Comparison of ENCODE assay signal across 8 cellular contexts in the genomic region with DNA sequence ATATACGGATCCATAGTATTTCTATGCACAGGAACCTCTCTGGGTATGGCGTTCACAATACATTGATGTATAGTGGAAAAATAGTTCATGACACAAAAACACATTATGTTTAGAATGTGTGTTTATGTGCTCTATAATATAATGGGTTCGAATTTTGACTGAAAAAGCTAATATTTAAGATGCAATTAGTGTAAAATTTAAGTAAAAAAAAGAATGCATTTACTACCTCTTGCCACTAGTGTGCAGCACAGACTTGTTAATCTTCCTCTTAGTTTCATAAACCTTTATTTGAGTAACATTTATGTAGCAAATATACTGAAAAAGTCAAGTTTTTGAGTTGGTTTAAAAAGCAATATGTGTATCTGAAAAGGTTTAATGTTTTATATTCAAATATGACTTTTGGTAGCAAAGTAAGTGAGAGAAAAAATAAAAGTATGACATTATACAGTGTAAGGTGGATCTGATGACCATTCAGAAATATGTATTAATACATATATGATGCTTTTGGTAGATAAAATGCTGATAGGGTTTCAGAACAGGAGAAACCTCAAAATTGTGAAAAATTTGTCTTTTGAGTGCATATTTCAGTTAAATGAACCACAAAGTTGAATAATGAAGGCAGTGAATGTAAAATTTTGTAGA. TPM values are rescaled to one million over a fixed set of nuclear protein-coding genes. Genes with fewer than 3 reads are reported as not detected.
A peak's percentile ranks its signal among the peaks of the same experiment; 100 is the strongest.
DNase-seq lines count a peak whose midpoint lies in the region; ATAC-seq, FAIRE-seq and TF ChIP-seq lines count a peak whose summit lies in the region.

No MANE protein-coding gene starts in this region.

- FAIRE-seq in GM12891 (lab: Jason Lieb, UNC): no peak

- ATAC-seq in HG03135 (IDR thresholded peaks at IDR 0.05; ENCODE audit: unreplicated experiment): no peak
- ATAC-seq in GM21367 (IDR thresholded peaks at IDR 0.05; ENCODE audit: unreplicated experiment): no peak

- TF ChIP-seq EP300 in Ishikawa (IDR thresholded peaks at IDR 0.05; ENCODE audit: borderline replicate concordance): no peak

- DNase-seq in SIG-M5 treated with dmso at 0.1 percent for 504 hours (lab: John Stamatoyannopoulos, UW; ENCODE audit: unreplicated experiment) (peak; percentile 29), SIG-M5 (lab: John Stamatoyannopoulos, UW) (no peak), SW480 (ENCODE audit: low spot score) (peak; percentile 13), iris pigment epithelial cell (ENCODE audit: low read depth) (peak; percentile 50), GM12891 (ENCODE audit: insufficient read length, low spot score) (no peak)

- no peak for TF ChIP-seq POLR2A in GM12891 (IDR thresholded peaks at IDR 0.05; ENCODE audit: low read depth, low read length)

- TF ChIP-seq RAD21 in Ishikawa (IDR thresholded peaks at IDR 0.05; ENCODE audit: low read depth): peak; percentile 69

TF ChIP-seq in Ishikawa, 13 proteins besides CTCF, POLR2A, EP300 and RAD21:
- no peak for TF ChIP-seq TEAD4 (IDR thresholded peaks at IDR 0.05)
- no peak for TF ChIP-seq TAF1 (IDR thresholded peaks at IDR 0.05; ENCODE audit: low read depth)
- no peak for TF ChIP-seq ZBTB7A (IDR thresholded peaks at IDR 0.05; ENCODE audit: low read depth)
- no peak for TF ChIP-seq CEBPB (IDR thresholded peaks at IDR 0.05)
- TF ChIP-seq, protein P1, sequence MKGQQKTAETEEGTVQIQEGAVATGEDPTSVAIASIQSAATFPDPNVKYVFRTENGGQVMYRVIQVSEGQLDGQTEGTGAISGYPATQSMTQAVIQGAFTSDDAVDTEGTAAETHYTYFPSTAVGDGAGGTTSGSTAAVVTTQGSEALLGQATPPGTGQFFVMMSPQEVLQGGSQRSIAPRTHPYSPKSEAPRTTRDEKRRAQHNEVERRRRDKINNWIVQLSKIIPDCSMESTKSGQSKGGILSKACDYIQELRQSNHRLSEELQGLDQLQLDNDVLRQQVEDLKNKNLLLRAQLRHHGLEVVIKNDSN (IDR thresholded peaks at IDR 0.05): no peak

TF ChIP-seq in GM12891, 5 proteins besides CTCF, POLR2A, EP300 and RAD21:
- TF ChIP-seq POLR2AphosphoS5 (IDR thresholded peaks at IDR 0.05; ENCODE audit: low read depth, low read length): no peak
- TF ChIP-seq PAX5 (IDR thresholded peaks at IDR 0.05; ENCODE audit: insufficient read depth, low read length, severe bottlenecking): no peak
- no peak for TF ChIP-seq TAF1 (IDR thresholded peaks at IDR 0.05; ENCODE audit: low read depth, low read length)

RNA-seq across cellular contexts. Expression of a gene that starts 49.5 kb away (rescaled TPM):
- 3.0 TPM for polyA plus RNA-seq in GM12891 (2012; ENCODE audit: low read depth, missing spikeins)

Comparison
In these comparisons a context has a peak if more than half of its experiments do, and no peak if none do; other contexts are left out.
1. DNase-seq: peak in SIG-M5 treated with dmso at 0.1 percent for 504 hours (single experiment), SW480 (single experiment) and iris pigment epithelial cell (single experiment); none in SIG-M5 (single experiment) and GM12891 (single experiment).